15 cellular contexts compared by ENCODE assay signal in genomic region chr14:91255026-91255695, GRCh38. TPM values are rescaled to one million over a fixed set of nuclear protein-coding genes. Genes with fewer than 3 reads are reported as not detected.
DNase-seq lines count a peak whose midpoint lies in the region; ATAC-seq, FAIRE-seq and TF ChIP-seq lines count a peak whose summit lies in the region.
"Had no signal": no experiment of that assay in that cellular context is flagged by ENCODE, and none has a peak within 500 bp of the region (broad histone marks: within the 10 kb centered on the region; RNA-seq: fewer than 3 reads in every experiment).

No MANE protein-coding gene starts in this region.

- TF ChIP-seq RAD21 in HepG2 (CRISPR knock-in tag; IDR thresholded peaks at IDR 0.05), result no peak

- H3K27me3 ChIP-seq in HepG2 (ENCODE audit: control insufficient read depth in 1 of 2, insufficient read depth in 2 of 2, low read length in 2 of 2) (peaks cover 11 to 54% of the 10 kb centered on the region in 2 experiments), right lobe of liver (no peaks in the 10 kb centered on the region), thymus (ENCODE audit: control insufficient read depth, insufficient read depth) (no peaks in the 10 kb centered on the region)

- in situ Hi-C loops in HepG2 (cut with HindIII; ENCODE audit: extremely low pct_ligation_motif_present, low pct_unique_long_range_greater_than_20kb), result no loop called here

- no peak overlapping the region for H3K4me2 ChIP-seq in HepG2 (ENCODE audit: low read depth, low read length)

- POLR2A ChIA-PET in HepG2 (lab: Yijun Ruan, JAX), result no interaction called here

- WGBS in HepG2 (ENCODE audit: low lambda C conversion rate), result 22% methylated on average over 9 of the region's 9 CpGs
- WGBS in right lobe of liver (ENCODE audit: insufficient coverage, low coverage, low lambda C conversion rate, missing lambda C conversion rate), result 87% methylated on average over 9 of the region's 9 CpGs
- 88% methylated on average over 9 of the region's 9 CpGs for WGBS in thymus

- H3K9me3 ChIP-seq in HepG2 (ENCODE audit: low read length), result no peaks in the 10 kb centered on the region
- H3K9me3 ChIP-seq in right lobe of liver, result no peaks in the 10 kb centered on the region
- H3K9me3 ChIP-seq in thymus (ENCODE audit: control insufficient read depth), result no peaks in the 10 kb centered on the region

- TF ChIP-seq EP300 in HepG2 (IDR thresholded peaks at IDR 0.05; ENCODE audit: low read depth in 2 of 2, low read length in 2 of 2) (no peak), HepG2 (CRISPR knock-in tag; IDR thresholded peaks at IDR 0.05; ENCODE audit: borderline replicate concordance) (no peak)

- H3K4me3 Mint-ChIP-seq in effector memory CD8-positive, alpha-beta T cell, result peak overlapping the region; percentile 84 to 89

- peaks cover 18% of the 10 kb centered on the region for H3K4me1 ChIP-seq in HepG2 (ENCODE audit: insufficient read depth, low read length)
- peaks cover 0 to 9% (median 0%) of the 10 kb centered on the region in 4 donors for H3K4me1 ChIP-seq in right lobe of liver
- peaks cover 38% of the 10 kb centered on the region for H3K4me1 ChIP-seq in thymus (ENCODE audit: control insufficient read depth, insufficient read depth, low read length)

- ATAC-seq in HepG2 (peak; percentile 19), right lobe of liver (no peak)
- no peak for ATAC-seq in effector memory CD8-positive, alpha-beta T cell (replicated peaks)
- ATAC-seq: esophagus mucosa had no signal

- TF ChIP-seq CTCF in HepG2 (CRISPR knock-in tag; IDR thresholded peaks at IDR 0.05), result peak; percentile 28
- no peak for TF ChIP-seq CTCF in right lobe of liver (IDR thresholded peaks at IDR 0.05)

- H3K9me3 Mint-ChIP-seq in effector memory CD8-positive, alpha-beta T cell, result no peaks in the 10 kb centered on the region

- no peak overlapping the region for H3K9ac ChIP-seq in HepG2 (ENCODE audit: insufficient read depth, low read depth, low read length)

- H3K27ac ChIP-seq in HepG2 (ENCODE audit: extremely low read length, insufficient read depth, low read length) (no peak overlapping the region), right lobe of liver (no peak overlapping the region), thymus (ENCODE audit: low read depth) (peak overlapping the region; percentile 33)

- H3K4me1 Mint-ChIP-seq in effector memory CD8-positive, alpha-beta T cell (ENCODE audit: low read depth in 2 of 2), result peaks cover 53 to 57% of the 10 kb centered on the region in 2 donors

- H3K36me3 ChIP-seq in HepG2 (replicated peaks in 1 of 2; ENCODE audit: control insufficient read depth in 1 of 2, insufficient read depth in 2 of 2, low read length in 2 of 2) (no peaks in the 10 kb centered on the region), right lobe of liver (no peaks in the 10 kb centered on the region), thymus (ENCODE audit: control insufficient read depth, insufficient read depth) (no peaks in the 10 kb centered on the region)

- DNase-seq in HepG2 (ENCODE audit: low spot score) (no peak), right lobe of liver (no peak), NCI-H69 (lab: John Stamatoyannopoulos, UW) (peak; percentile 77), dermis blood vessel endothelial cell (no peak)
- DNase-seq in effector memory CD8-positive, alpha-beta T cell, result no peak
- DNase-seq in activated effector memory CD4-positive, alpha-beta T cell treated with Interleukin-2 at 50 U/mL for 16 hours, result no peak
- DNase-seq in stimulated activated naive CD4-positive, alpha-beta T cell (lab: John Stamatoyannopoulos, UW), result no peak
- DNase-seq: activated effector memory CD4-positive, alpha-beta T cell treated with anti-CD3 and anti-CD28 coated beads, Interleukin-2, amount 50 U/mL, for 16 hours; MM.1S; NCI-H226; RPMI8226; stimulated activated CD4-positive, alpha-beta T cell treated with anti-CD3 and anti-CD28 coated beads, Interleukin-2, amount 100 ng/mL, for 48 hours; stimulated activated naive CD4-positive, alpha-beta T cell treated with Interleukin-2 at 50 U/mL for 16 hours had no signal

- H4K20me1 ChIP-seq in HepG2 (ENCODE audit: insufficient read depth, low read length), result no peaks in the 10 kb centered on the region

- CTCF ChIA-PET in HepG2 (lab: Yijun Ruan, JAX; ENCODE audit: low intra/inter-chr PET ratio, low total read pairs), result no interaction called here

- TF ChIP-seq POLR2A in HepG2 (IDR thresholded peaks at IDR 0.05; ENCODE audit: insufficient read depth in 1 of 2, low read depth in 2 of 2, low read length in 2 of 2) (no peak), right lobe of liver (IDR thresholded peaks at IDR 0.05) (no peak)

- BruUV-seq in HepG2 (replicated peaks; lab: Mats Ljungman, UMichigan), result no TSS peak

- peaks cover 51% of the 10 kb centered on the region for H3K36me3 Mint-ChIP-seq in effector memory CD8-positive, alpha-beta T cell (ENCODE audit: insufficient read depth)

- H3K27me3 Mint-ChIP-seq in effector memory CD8-positive, alpha-beta T cell, result no peaks in the 10 kb centered on the region

- intact Hi-C loops in HepG2 (cut with micrococcal nuclease; ENCODE audit: unreplicated experiment) (no loop called here), right lobe of liver (cut with DNase I) (no loop called here)

- no peak overlapping the region for H2AFZ ChIP-seq in HepG2 (ENCODE audit: low read length)

- peak overlapping the region; percentile 10 to 93 for H3K27ac Mint-ChIP-seq in effector memory CD8-positive, alpha-beta T cell

- no peaks in the 10 kb centered on the region for H3K79me2 ChIP-seq in HepG2 (ENCODE audit: insufficient read depth, low read length)

- H3K4me3 ChIP-seq in HepG2 (replicated peaks in 1 of 3; ENCODE audit: insufficient read depth in 1 of 3, low read depth in 2 of 3, low read length in 3 of 3) (no peak overlapping the region), right lobe of liver (no peak overlapping the region), thymus (ENCODE audit: low read length) (no peak overlapping the region)

- no peak for FAIRE-seq in HepG2 (lab: Jason Lieb, UNC)

TF ChIP-seq in HepG2, 621 proteins besides CTCF, POLR2A, EP300 and RAD21:
- no peak for TF ChIP-seq CERS6 (CRISPR knock-in tag; IDR thresholded peaks at IDR 0.05)

RNA-seq across cellular contexts. Expression of gene GPR68, which starts 10.7 kb away (rescaled TPM):
- total RNA-seq in HepG2 (2016; rRNA removed; fragmentation: Illumina TruSeq; extraction: Trizol) (not detected in 2 replicates), right lobe of liver (under 1 TPM in 3 of 6 experiments, not detected in 3; 0.17 to 0.27 (median 0.19) TPM), dermis blood vessel endothelial cell (0.74 and 1.2 TPM in 2 replicates)
- total RNA-seq in HepG2 (2016; cell fraction: cytosol; rRNA removed; fragmentation: Illumina TruSeq; extraction: Trizol; ENCODE audit: low read depth), result not detected in 2 replicates
- 0.11 TPM in 1 of 2 replicates, not detected in the other for total RNA-seq in HepG2 (2016; cell fraction: insoluble cytoplasmic fraction; rRNA removed; fragmentation: Illumina TruSeq; extraction: Trizol)
- 0.41 TPM in 1 of 2 replicates, not detected in the other for total RNA-seq in HepG2 (2016; cell fraction: membrane; rRNA removed; fragmentation: Illumina TruSeq; extraction: Trizol)
- total RNA-seq in HepG2 (2016; cell fraction: nucleus; rRNA removed; fragmentation: Illumina TruSeq; extraction: Trizol), result not detected in 2 replicates
- polyA plus RNA-seq in HepG2 (2011; rRNA removed) (not detected in 2 replicates), thymus (3.6 TPM)
- polyA plus RNA-seq in HepG2 (2011; cell fraction: cytosol; rRNA removed), result not detected in 2 replicates
- polyA plus RNA-seq in HepG2 (2011; cell fraction: nucleus; rRNA removed), result 0.16 TPM in 1 of 2 replicates, not detected in the other
- polyA plus RNA-seq in HepG2 (2012), result 0.17 and 0.20 TPM in 2 replicates
- polyA plus RNA-seq in HepG2 (2016; cell fraction: cytosol; fragmentation: Illumina TruSeq; extraction: Trizol; ENCODE audit: low read depth), result not detected in 2 replicates
- not detected in 2 replicates for polyA plus RNA-seq in HepG2 (2016; cell fraction: insoluble cytoplasmic fraction; fragmentation: Illumina TruSeq; extraction: Trizol; ENCODE audit: low read depth)
- polyA plus RNA-seq in HepG2 (2016; cell fraction: membrane; fragmentation: Illumina TruSeq; extraction: Trizol; ENCODE audit: low read depth), result not detected in 2 replicates
- not detected in 2 replicates for polyA plus RNA-seq in HepG2 (2016; cell fraction: nucleus; fragmentation: Illumina TruSeq; extraction: Trizol; ENCODE audit: insufficient read depth, low read depth)
- 0.10 and 0.19 TPM in 2 replicates for polyA minus RNA-seq in HepG2 (2011; rRNA and poly(A)+ RNA removed; ENCODE audit: low replicate concordance)
- not detected in 2 replicates for polyA minus RNA-seq in HepG2 (2011; cell fraction: cytosol; rRNA and poly(A)+ RNA removed)
- polyA minus RNA-seq in HepG2 (2011; cell fraction: nucleus; rRNA and poly(A)+ RNA removed), result not detected in 2 replicates
